Comparison of ENCODE assay signal across 18 cellular contexts in the genomic region with DNA sequence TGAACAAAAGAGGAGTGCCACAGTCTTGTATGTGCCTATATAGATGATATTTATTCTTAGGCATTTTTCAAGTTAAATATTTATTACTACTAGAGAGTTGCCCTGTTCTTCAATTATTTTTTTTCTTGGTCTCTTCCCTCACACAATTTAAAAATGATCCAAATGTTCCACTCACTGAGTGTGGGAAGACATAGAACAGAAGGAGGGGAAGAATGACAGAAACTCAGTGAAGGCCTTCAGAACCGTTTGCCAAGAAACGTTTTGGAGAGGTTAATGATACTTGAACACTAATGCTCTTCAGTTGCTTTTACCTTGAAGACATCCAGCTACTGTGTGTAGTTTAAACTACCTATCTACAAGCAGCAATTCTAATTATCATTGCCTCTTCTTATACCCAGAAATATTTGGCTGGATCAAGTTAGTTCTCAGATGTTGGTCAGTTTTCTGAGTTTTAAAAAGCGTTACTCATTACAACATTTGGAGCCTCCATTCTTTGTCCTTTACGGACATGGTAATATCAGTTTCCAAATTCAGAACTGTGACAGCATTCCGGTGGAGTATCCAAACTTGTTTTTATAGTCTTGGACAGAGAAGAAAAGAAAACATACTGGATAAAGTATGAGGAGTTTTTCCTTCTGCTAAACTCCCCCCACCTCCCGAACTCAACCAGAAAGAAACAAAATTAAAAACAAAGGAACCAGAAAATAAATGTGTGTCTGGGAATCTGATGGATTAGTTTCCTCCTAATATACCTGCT.
A peak's percentile ranks its signal among the peaks of the same experiment; 100 is the strongest.
DNase-seq lines count a peak whose midpoint lies in the region; ATAC-seq and TF ChIP-seq lines count a peak whose summit lies in the region.
"Had no signal": no experiment of that assay in that cellular context is flagged by ENCODE, and none has a peak within 500 bp of the region (broad histone marks: within the 10 kb centered on the region; RNA-seq: fewer than 3 reads in every experiment).

No MANE protein-coding gene starts in this region.

- no peak overlapping the region for H3K4me3 ChIP-seq in thoracic aorta
- no peak overlapping the region for H3K4me3 ChIP-seq in thyroid gland (replicated peaks in 1 of 3)

- no peak for TF ChIP-seq CTCF in WTC11 (IDR thresholded peaks at IDR 0.05)
- TF ChIP-seq CTCF in nephron (IDR thresholded peaks at IDR 0.05; ENCODE audit: unreplicated experiment in 3 of 3) = no peak
- TF ChIP-seq CTCF in thoracic aorta (IDR thresholded peaks at IDR 0.05) = no peak
- TF ChIP-seq CTCF in thyroid gland (IDR thresholded peaks at IDR 0.05) = no peak

- H3K4me1 Mint-ChIP-seq in WTC11 (peaks cover 50% of the 10 kb centered on the region), nephron (peaks cover 43% of the 10 kb centered on the region)
- H3K4me1 Mint-ChIP-seq in activated CD4-positive, alpha-beta T cell treated with anti-CD3 and anti-CD28 coated beads for 36 hours = no peaks in the 10 kb centered on the region
- H3K4me1 Mint-ChIP-seq: activated CD8-positive, alpha-beta memory T cell treated with anti-CD3 and anti-CD28 coated beads, Interleukin-2, amount 10 ng/mL, durations not matched to agents 7 days and 5 days; naive thymus-derived CD4-positive, alpha-beta T cell had no signal

- no peaks in the 10 kb centered on the region for H3K36me3 ChIP-seq in thoracic aorta
- H3K36me3 ChIP-seq in thyroid gland = no peaks in the 10 kb centered on the region
- H3K36me3 ChIP-seq: brain microvascular endothelial cell had no signal

- H3K27me3 Mint-ChIP-seq in WTC11 (ENCODE audit: low read depth) (no peaks in the 10 kb centered on the region), nephron (ENCODE audit: low read depth) (no peaks in the 10 kb centered on the region)
- H3K27me3 Mint-ChIP-seq in activated CD4-positive, alpha-beta T cell treated with anti-CD3 and anti-CD28 coated beads for 36 hours = peaks cover 2% of the 10 kb centered on the region

- DNase-seq in WTC11 (ENCODE audit: low spot score) (no peak), Right ventricle myocardium superior (no peak), thoracic aorta (ENCODE audit: low spot score) (no peak), thyroid gland (no peak)
- DNase-seq in activated CD4-positive, alpha-beta T cell treated with anti-CD3 and anti-CD28 coated beads for 36 hours = no peak
- DNase-seq: activated CD8-positive, alpha-beta memory T cell treated with anti-CD3 and anti-CD28 coated beads, Interleukin-2, amount 10 ng/mL, durations not matched to agents 7 days and 5 days; DND-41; effector memory CD4-positive, alpha-beta T cell; foreskin melanocyte; naive thymus-derived CD4-positive, alpha-beta T cell; NCI-H524 treated with DMSO at 0.1 percent for 48 hours; OCI-M1; stimulated activated naive CD8-positive, alpha-beta T cell treated with anti-CD3 and anti-CD28 coated beads, Interleukin-15, Interleukin-2, amounts not matched to agents 100 U/mL and 50 U/mL, for 24 hours had no signal

- 30 to 31% methylated on average over 6 of the region's 6 CpGs for whole genome bisulfite sequencing in thyroid gland, 2 donors

- POLR2A ChIA-PET in WTC11 (lab: Charles Lee) = no interaction called here
- POLR2A ChIA-PET in activated CD4-positive, alpha-beta T cell treated with anti-CD3 and anti-CD28 coated beads for 36 hours (lab: Charles Lee) = no interaction called here

- H3K9me3 ChIP-seq in thoracic aorta = no peaks in the 10 kb centered on the region
- H3K9me3 ChIP-seq in thyroid gland = no peaks in the 10 kb centered on the region

- CTCF ChIA-PET in WTC11 (lab: Charles Lee) = no interaction called here
- CTCF ChIA-PET in activated CD4-positive, alpha-beta T cell treated with anti-CD3 and anti-CD28 coated beads for 36 hours (lab: Charles Lee) = no interaction called here

- H3K27me3 ChIP-seq in thoracic aorta (replicated peaks; ENCODE audit: insufficient read depth) = no peaks in the 10 kb centered on the region
- H3K27me3 ChIP-seq in thyroid gland = no peaks in the 10 kb centered on the region
- H3K27me3 ChIP-seq: brain microvascular endothelial cell had no signal

- H3K4me3 Mint-ChIP-seq in WTC11 (no peak overlapping the region), nephron (peak overlapping the region in 2 of 3 experiments; percentile 20 to 45)
- no peak overlapping the region for H3K4me3 Mint-ChIP-seq in activated CD4-positive, alpha-beta T cell treated with anti-CD3 and anti-CD28 coated beads for 36 hours
- H3K4me3 Mint-ChIP-seq: activated CD8-positive, alpha-beta memory T cell treated with anti-CD3 and anti-CD28 coated beads, Interleukin-2, amount 10 ng/mL, durations not matched to agents 7 days and 5 days; naive thymus-derived CD4-positive, alpha-beta T cell had no signal

- ATAC-seq in WTC11 (no peak), Right ventricle myocardium superior (ENCODE audit: poor library complexity) (peak; percentile 56), thoracic aorta (ENCODE audit: insufficient number of reproducible peaks, low FRiP score, low read depth) (no peak), GM21381 (IDR thresholded peaks at IDR 0.05; ENCODE audit: unreplicated experiment) (no peak), GM21723 (IDR thresholded peaks at IDR 0.05; ENCODE audit: unreplicated experiment) (no peak)
- no peak for ATAC-seq in activated CD4-positive, alpha-beta T cell treated with anti-CD3 and anti-CD28 coated beads for 36 hours
- ATAC-seq: activated CD8-positive, alpha-beta memory T cell treated with anti-CD3 and anti-CD28 coated beads, Interleukin-2, amount 10 ng/mL, durations not matched to agents 7 days and 5 days; naive thymus-derived CD4-positive, alpha-beta T cell; stimulated activated naive CD8-positive, alpha-beta T cell treated with anti-CD3 and anti-CD28 coated beads, Interleukin-15, Interleukin-2, amounts not matched to agents 100 U/mL and 50 U/mL, for 24 hours had no signal

- H3K27ac ChIP-seq in thoracic aorta (peak overlapping the region; percentile 50 to 54), thyroid gland (peak overlapping the region in 1 of 3 donors; percentile 8)
- H3K27ac ChIP-seq: brain microvascular endothelial cell, HL-60 had no signal

- H3K36me3 Mint-ChIP-seq in WTC11 (0 out of 2 replicates have a peak, but pooled peaks cover 2% of the 10 kb centered on the region), nephron (ENCODE audit: low read depth) (no peaks in the 10 kb centered on the region)
- H3K36me3 Mint-ChIP-seq in activated CD4-positive, alpha-beta T cell treated with anti-CD3 and anti-CD28 coated beads for 36 hours (ENCODE audit: low read depth) = no peaks in the 10 kb centered on the region
- H3K36me3 Mint-ChIP-seq: activated CD8-positive, alpha-beta memory T cell treated with anti-CD3 and anti-CD28 coated beads, Interleukin-2, amount 10 ng/mL, durations not matched to agents 7 days and 5 days; naive thymus-derived CD4-positive, alpha-beta T cell had no signal

- peaks cover 18 to 50% of the 10 kb centered on the region in 2 donors for H3K4me1 ChIP-seq in thoracic aorta (ENCODE audit: control insufficient read depth in 1 of 2, low read depth in 2 of 2)
- peaks cover 0 to 4% of the 10 kb centered on the region in 2 donors for H3K4me1 ChIP-seq in thyroid gland

- peak overlapping the region; percentile 67; the same call in 1 of the 2 replicates for H3K27ac Mint-ChIP-seq in WTC11
- H3K27ac Mint-ChIP-seq in nephron = peak overlapping the region; percentile 88 to 90 (median 88)
- H3K27ac Mint-ChIP-seq in activated CD4-positive, alpha-beta T cell treated with anti-CD3 and anti-CD28 coated beads for 36 hours = no peak overlapping the region
- H3K27ac Mint-ChIP-seq: activated CD8-positive, alpha-beta memory T cell treated with anti-CD3 and anti-CD28 coated beads, Interleukin-2, amount 10 ng/mL, durations not matched to agents 7 days and 5 days; naive thymus-derived CD4-positive, alpha-beta T cell had no signal

- intact Hi-C loops in Right ventricle myocardium superior (cut with DNase I) = no loop called here
- intact Hi-C loops in activated CD4-positive, alpha-beta T cell treated with anti-CD3 and anti-CD28 coated beads for 36 hours (cut with DNase I, micrococcal nuclease) = no loop called here
- intact Hi-C loops in thyroid gland (cut with DNase I) = no loop called here

- H3K9me3 Mint-ChIP-seq in WTC11 = peaks cover 10% of the 10 kb centered on the region
- peaks cover 2% of the 10 kb centered on the region for H3K9me3 Mint-ChIP-seq in nephron
- H3K9me3 Mint-ChIP-seq in activated CD4-positive, alpha-beta T cell treated with anti-CD3 and anti-CD28 coated beads for 36 hours (ENCODE audit: low read depth) = no peaks in the 10 kb centered on the region

- TF ChIP-seq POLR2A in thyroid gland (IDR thresholded peaks at IDR 0.05) = no peak

TF ChIP-seq in WTC11, 78 proteins besides CTCF, POLR2A, EP300 and RAD21 (continues in another document):
- TF ChIP-seq ZNF281 (CRISPR knock-in tag; IDR thresholded peaks at IDR 0.05) = no peak
- TF ChIP-seq, protein P1, sequence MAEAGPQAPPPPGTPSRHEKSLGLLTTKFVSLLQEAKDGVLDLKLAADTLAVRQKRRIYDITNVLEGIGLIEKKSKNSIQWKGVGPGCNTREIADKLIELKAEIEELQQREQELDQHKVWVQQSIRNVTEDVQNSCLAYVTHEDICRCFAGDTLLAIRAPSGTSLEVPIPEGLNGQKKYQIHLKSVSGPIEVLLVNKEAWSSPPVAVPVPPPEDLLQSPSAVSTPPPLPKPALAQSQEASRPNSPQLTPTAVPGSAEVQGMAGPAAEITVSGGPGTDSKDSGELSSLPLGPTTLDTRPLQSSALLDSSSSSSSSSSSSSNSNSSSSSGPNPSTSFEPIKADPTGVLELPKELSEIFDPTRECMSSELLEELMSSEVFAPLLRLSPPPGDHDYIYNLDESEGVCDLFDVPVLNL (CRISPR knock-in tag; IDR thresholded peaks at IDR 0.05; ENCODE audit: borderline replicate concordance, low read depth) = no peak

Comparison
In these comparisons a context has a peak if more than half of its experiments do, and no peak if none do; other contexts are left out.
1. H3K4me3 Mint-ChIP-seq: peak in nephron (2 of 3); none in WTC11 (single experiment) and activated CD4-positive, alpha-beta T cell treated with anti-CD3 and anti-CD28 coated beads for 36 hours (single experiment).